In genomic region chr9:93059097-93059959, GRCh38 we compare ENCODE assay signal across 1 cellular context.
TF ChIP-seq lines count a peak whose summit lies in the region.

No MANE protein-coding gene starts in this region.

TF ChIP-seq in SK-N-SH, 30 proteins besides CTCF, POLR2A, EP300 and RAD21 (continued from another document):
- TF ChIP-seq SMC3 (IDR thresholded peaks at IDR 0.05; ENCODE audit: low read depth, low read length) (no peak), ZBTB33 (IDR thresholded peaks at IDR 0.05; ENCODE audit: borderline replicate concordance, low read depth) (no peak), EZH2phosphoT487 (IDR thresholded peaks at IDR 0.05; ENCODE audit: borderline replicate concordance, low read depth) (no peak), CHD2 (IDR thresholded peaks at IDR 0.05; ENCODE audit: low read length, partially characterized antibody) (no peak), MEF2A (IDR thresholded peaks at IDR 0.05; ENCODE audit: borderline replicate concordance, low read depth) (no peak)
TF ChIP-seq in SK-N-SH: peak in this region for 0.
